25 cellular contexts compared by ENCODE assay signal in genomic region chr5:59838067-59838466, GRCh38.
"Had no signal": no experiment of that assay in that cellular context is flagged by ENCODE, and none has a peak within 500 bp of the region (broad histone marks: within the 10 kb centered on the region; RNA-seq: fewer than 3 reads in every experiment).

No MANE protein-coding gene starts in this region.

- H3K9me3 Mint-ChIP-seq: nephron; neural crest cell; stimulated activated naive CD8-positive, alpha-beta T cell treated with anti-CD3 and anti-CD28 coated beads, Interleukin-15, Interleukin-2, amounts not matched to agents 100 ng/mL and 50 ng/mL, for 24 hours had no signal

- ATAC-seq: naive thymus-derived CD8-positive, alpha-beta T cell; pancreas; right cardiac atrium; sciatic nerve; stimulated activated effector memory CD8-positive, alpha-beta T cell treated with anti-CD3 and anti-CD28 coated beads, Interleukin-12 subunit alpha, Interleukin-12 subunit beta, amount 100 ng/mL, for 72 hours; upper lobe of right lung had no signal

- H3K4me1 Mint-ChIP-seq: naive thymus-derived CD8-positive, alpha-beta T cell; neural crest cell; stimulated activated effector memory CD8-positive, alpha-beta T cell treated with anti-CD3 and anti-CD28 coated beads, Interleukin-12 subunit alpha, Interleukin-12 subunit beta, amount 100 ng/mL, for 72 hours had no signal

- H3K27ac ChIP-seq: left ventricle myocardium inferior, pancreas, prostate gland, skin epidermis, spleen, suprapubic skin, thoracic aorta, tibial artery, upper lobe of right lung had no signal

- DNase-seq: hypothalamus; islet precursor cell; left ventricle myocardium inferior; naive thymus-derived CD8-positive, alpha-beta T cell; nucleus accumbens; pancreas; posterior cingulate gyrus; retina; right cardiac atrium; spleen; stimulated activated CD4-positive, alpha-beta T cell treated with anti-CD3 and anti-CD28 coated beads, Interleukin-4, amount 100 ng/mL, for 24 hours; stimulated activated naive CD4-positive, alpha-beta T cell; tibial artery; trophoblast cell; upper lobe of right lung had no signal

- H3K36me3 Mint-ChIP-seq: naive thymus-derived CD8-positive, alpha-beta T cell; stimulated activated effector memory CD8-positive, alpha-beta T cell treated with anti-CD3 and anti-CD28 coated beads, Interleukin-12 subunit alpha, Interleukin-12 subunit beta, amount 100 ng/mL, for 72 hours had no signal

- H3K27me3 ChIP-seq: spleen, tibial artery, upper lobe of right lung had no signal

- H3K4me3 ChIP-seq: left ventricle myocardium inferior, lung, pancreas, prostate gland, skin epidermis, spleen, suprapubic skin, thoracic aorta, tibial artery, upper lobe of right lung had no signal

- H3K36me3 ChIP-seq: left ventricle myocardium inferior, pancreas, prostate gland, spleen, suprapubic skin, thoracic aorta, tibial artery, upper lobe of right lung had no signal

- H3K27ac Mint-ChIP-seq: naive thymus-derived CD8-positive, alpha-beta T cell; nephron; stimulated activated effector memory CD8-positive, alpha-beta T cell treated with anti-CD3 and anti-CD28 coated beads, Interleukin-12 subunit alpha, Interleukin-12 subunit beta, amount 100 ng/mL, for 72 hours; stimulated activated naive CD8-positive, alpha-beta T cell treated with anti-CD3 and anti-CD28 coated beads, Interleukin-15, Interleukin-2, amounts not matched to agents 100 ng/mL and 50 ng/mL, for 24 hours had no signal

- H3K4me3 Mint-ChIP-seq: naive thymus-derived CD8-positive, alpha-beta T cell; nephron; neural crest cell; stimulated activated effector memory CD8-positive, alpha-beta T cell treated with anti-CD3 and anti-CD28 coated beads, Interleukin-12 subunit alpha, Interleukin-12 subunit beta, amount 100 ng/mL, for 72 hours; stimulated activated naive CD8-positive, alpha-beta T cell treated with anti-CD3 and anti-CD28 coated beads, Interleukin-15, Interleukin-2, amounts not matched to agents 100 ng/mL and 50 ng/mL, for 24 hours had no signal

- H3K4me1 ChIP-seq: left ventricle myocardium inferior, pancreas, prostate gland, spleen, suprapubic skin, upper lobe of right lung had no signal
